ENCODE assay signal across 24 cellular contexts in the genomic region with DNA sequence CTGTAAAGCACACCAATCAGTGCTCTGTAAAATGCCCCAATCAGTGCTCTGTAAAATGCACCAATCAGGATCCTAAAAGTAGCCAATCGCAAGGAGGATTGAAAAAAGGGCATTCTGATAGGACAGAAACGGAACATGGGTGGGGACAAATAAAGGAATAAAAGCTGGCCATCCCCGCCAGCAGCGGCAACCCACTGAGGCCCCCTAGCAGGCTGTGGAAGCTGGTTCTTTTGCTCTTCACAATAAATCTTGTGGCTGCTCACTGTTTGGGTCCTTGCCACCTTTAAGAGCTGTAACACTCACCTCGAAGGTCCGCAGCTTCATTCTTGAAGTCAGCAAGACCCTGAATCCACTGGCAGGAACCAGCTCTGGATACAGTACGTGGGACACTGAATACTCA.
A peak's percentile ranks its signal among the peaks of the same experiment; 100 is the strongest.
DNase-seq lines count a peak whose midpoint lies in the region; ATAC-seq, FAIRE-seq and TF ChIP-seq lines count a peak whose summit lies in the region.
"Had no signal": no experiment of that assay in that cellular context is flagged by ENCODE, and none has a peak within 500 bp of the region (broad histone marks: within the 10 kb centered on the region; RNA-seq: fewer than 3 reads in every experiment).

No MANE protein-coding gene starts in this region.

- no peak overlapping the region for H3K4me2 ChIP-seq in GM12878 (ENCODE audit: control insufficient read depth, insufficient read depth)
- H3K4me2 ChIP-seq: BLaER1, KMS-11 had no signal

- H3K9ac ChIP-seq in GM12878 (ENCODE audit: control insufficient read depth, insufficient read depth, low read length): no peak overlapping the region
- H3K9ac ChIP-seq: BLaER1, KMS-11 had no signal

- peak overlapping the region in 2 of 3 experiments; percentile 17 to 97 for H3K27ac Mint-ChIP-seq in nephron
- H3K27ac Mint-ChIP-seq: CD4-positive, CD25-positive, alpha-beta regulatory T cell had no signal

- no TSS peak for BruUV-seq in GM12878 (replicated peaks; lab: Mats Ljungman, UMichigan)

- intact Hi-C loops in GM12878 (cut with micrococcal nuclease; ENCODE audit: unreplicated experiment): loop anchor here (10.0 kb wide), 1 partner anchor 232 kb away; no protein-coding TSS in a partner anchor

- no peaks in the 10 kb centered on the region for H3K27me3 Mint-ChIP-seq in nephron (ENCODE audit: low read depth)
- H3K27me3 Mint-ChIP-seq: CD4-positive, CD25-positive, alpha-beta regulatory T cell had no signal

- no peak overlapping the region for H3K27ac ChIP-seq in GM12878 (ENCODE audit: control insufficient read depth, insufficient read depth)
- H3K27ac ChIP-seq: BLaER1, KMS-11, SJCRH30 had no signal

- TF ChIP-seq POLR2A in GM12878 (IDR thresholded peaks at IDR 0.05; ENCODE audit: low read depth, low read length): no peak

- H3K4me1 ChIP-seq in BE2C: peaks cover 27% of the 10 kb centered on the region
- no peaks in the 10 kb centered on the region for H3K4me1 ChIP-seq in GM12878 (ENCODE audit: control insufficient read depth, insufficient read depth, low read length)

- no peaks in the 10 kb centered on the region for H3K9me3 Mint-ChIP-seq in nephron

- RAD21 ChIA-PET in GM12878 (lab: Charles Lee; ENCODE audit: unreplicated experiment): interaction anchor here (0.8 kb wide), 1 partner anchor 86 kb away, joined by 3 read pairs; no protein-coding TSS in a partner anchor

- H3K4me1 Mint-ChIP-seq in nephron: peaks cover 60% of the 10 kb centered on the region

- peaks cover 2% of the 10 kb centered on the region; the same call in 1 of the 2 replicates for H3K9me3 ChIP-seq in BE2C
- no peaks in the 10 kb centered on the region; the same call in 2 of the 3 replicates for H3K9me3 ChIP-seq in GM12878 (replicated peaks; ENCODE audit: control insufficient read depth, insufficient read depth, low read length)
- H3K9me3 ChIP-seq: SJCRH30 had no signal

- in situ Hi-C loops in GM12878 (cut with MboI): no loop called here

- no peaks in the 10 kb centered on the region for H3K36me3 Mint-ChIP-seq in nephron (ENCODE audit: low read depth)

- 61% methylated on average over 7 of the region's 7 CpGs for WGBS in GM12878 (ENCODE audit: insufficient coverage, insufficient replicate concordance, low lambda C conversion rate, missing lambda C conversion rate)

- TF ChIP-seq CTCF in BE2C (IDR thresholded peaks at IDR 0.05; ENCODE audit: low read depth, low read length) (peak; percentile 24; the same call in 1 of the 2 replicates), GM12878 (IDR thresholded peaks at IDR 0.05 in 2 of 3, conservative IDR thresholded peaks at IDR 0.05 in 1 of 3; ENCODE audit: control insufficient read depth in 2 of 3, extremely low read depth in 1 of 3, insufficient read depth in 1 of 3, low read depth in 3 of 3, low read length in 3 of 3) (no peak), nephron (IDR thresholded peaks at IDR 0.05; ENCODE audit: unreplicated experiment in 3 of 3) (no peak)

- CTCF ChIA-PET in GM12878 (lab: Yijun Ruan, JAX): interaction anchor here (1.2 kb wide), 1 partner anchor 660 kb away, joined by 3 read pairs; no protein-coding TSS in a partner anchor

- H3K27me3 ChIP-seq in BE2C (no peaks in the 10 kb centered on the region), GM12878 (replicated peaks in 1 of 2; ENCODE audit: control insufficient read depth in 2 of 2, insufficient read depth in 2 of 2, low read length in 1 of 2) (no peaks in the 10 kb centered on the region)
- H3K27me3 ChIP-seq: BLaER1, SJCRH30 had no signal

- no peaks in the 10 kb centered on the region for H3K79me2 ChIP-seq in GM12878 (ENCODE audit: control insufficient read depth, insufficient read depth, low read length)

- no peaks in the 10 kb centered on the region for H4K20me1 ChIP-seq in GM12878 (ENCODE audit: control insufficient read depth, insufficient read depth)
- H4K20me1 ChIP-seq: BLaER1 had no signal

- no peak for TF ChIP-seq EP300 in GM12878 (IDR thresholded peaks at IDR 0.05; ENCODE audit: borderline replicate concordance in 1 of 2, control insufficient read depth in 1 of 2, low read depth in 2 of 2, low read length in 2 of 2)

- DNase-seq in BE2C (no peak), HTR-8/SVneo (ENCODE audit: insufficient read length, low spot score) (no peak), GM12878 (ENCODE audit: low read depth, low spot score) (no peak), NCI-H146 (lab: John Stamatoyannopoulos, UW) (no peak), DMS53 (lab: John Stamatoyannopoulos, UW) (no peak)
- DNase-seq: 8988T; CD4-positive, CD25-positive, alpha-beta regulatory T cell; MM.1S; NCI-H1048; NCI-H1417; NCI-H1694 treated with DMSO at 0.1 percent for 48 hours; NCI-H524 treated with DMSO at 0.1 percent for 48 hours; NCI-H82; NK-92 treated with Interleukin-12 subunit alpha and Interleukin-12 subunit beta, amount 100 ng/mL, for 24 hours; PC-3; SJCRH30 had no signal

- no peak for TF ChIP-seq RAD21 in GM12878 (IDR thresholded peaks at IDR 0.05; ENCODE audit: insufficient read depth, low read depth, low read length)

- FAIRE-seq in HTR-8/SVneo (lab: Jason Lieb, UNC) (peak; percentile 46), GM12878 (lab: Jason Lieb, UNC) (no peak)
- FAIRE-seq: D721Med, G401.6 had no signal

- no peak overlapping the region for H3K4me3 Mint-ChIP-seq in nephron
- H3K4me3 Mint-ChIP-seq: CD4-positive, CD25-positive, alpha-beta regulatory T cell had no signal

- no peak for ATAC-seq in GM12878
- no peak for ATAC-seq in HG02763 (IDR thresholded peaks at IDR 0.05; ENCODE audit: unreplicated experiment)
- ATAC-seq: PC-3, Right ventricle myocardium inferior, SK-N-SH treated with all-trans-retinoic acid at 6 μM for 48 hours had no signal

- POLR2A ChIA-PET in GM12878 (lab: Charles Lee): no interaction called here

- no peak overlapping the region for H2AFZ ChIP-seq in GM12878 (ENCODE audit: control insufficient read depth, low read depth, low read length)

- no peaks in the 10 kb centered on the region for H3K36me3 ChIP-seq in BE2C
- H3K36me3 ChIP-seq in GM12878 (ENCODE audit: control insufficient read depth in 2 of 2, insufficient read depth in 2 of 2, low read length in 1 of 2): no peaks in the 10 kb centered on the region
- H3K36me3 ChIP-seq: BLaER1, SJCRH30 had no signal

- SMC1A ChIA-PET in GM12878 (lab: Charles Lee; ENCODE audit: uncharacterized antibody, unreplicated experiment): interaction anchor here (1.3 kb wide), 1 partner anchor 8 kb away, joined by 3 read pairs; no protein-coding TSS in a partner anchor

- H3K4me3 ChIP-seq in BE2C (ENCODE audit: low read depth, low read length) (no peak overlapping the region), GM12878 (no peak overlapping the region)
- H3K4me3 ChIP-seq: BLaER1, SJCRH30 had no signal

TF ChIP-seq in GM12878, 131 proteins besides CTCF, POLR2A, EP300 and RAD21:
- TF ChIP-seq FOS (IDR thresholded peaks at IDR 0.05; ENCODE audit: borderline replicate concordance, extremely low read depth, insufficient read length): no peak
- TF ChIP-seq NFXL1 (IDR thresholded peaks at IDR 0.05; ENCODE audit: borderline replicate concordance): 0 out of 2 replicates have a peak, but pooled peaks have one; percentile 18
